ENCODE assay signal across 15 cellular contexts in genomic region chr11:108340958-108341357, GRCh38.
DNase-seq lines count a peak whose midpoint lies in the region; ATAC-seq, FAIRE-seq and TF ChIP-seq lines count a peak whose summit lies in the region.
"Had no signal": no experiment of that assay in that cellular context is flagged by ENCODE, and none has a peak within 500 bp of the region (broad histone marks: within the 10 kb centered on the region; RNA-seq: fewer than 3 reads in every experiment).

No MANE protein-coding gene starts in this region.

- H3K4me3 Mint-ChIP-seq in GM23338, result no peak overlapping the region
- no peak overlapping the region for H3K4me3 Mint-ChIP-seq in naive thymus-derived CD8-positive, alpha-beta T cell
- no peak overlapping the region for H3K4me3 Mint-ChIP-seq in activated CD8-positive, alpha-beta memory T cell treated with anti-CD3 and anti-CD28 coated beads, Interleukin-2, amount 10 ng/mL, durations not matched to agents 7 days and 5 days
- H3K4me3 Mint-ChIP-seq: brain had no signal

- peak overlapping the region; percentile 61 for H3K27ac Mint-ChIP-seq in GM23338
- H3K27ac Mint-ChIP-seq in naive thymus-derived CD8-positive, alpha-beta T cell, result peak overlapping the region in 8 of 10 donors; percentile 18 to 77 (median 61)
- H3K27ac Mint-ChIP-seq in activated CD8-positive, alpha-beta memory T cell treated with anti-CD3 and anti-CD28 coated beads, Interleukin-2, amount 10 ng/mL, durations not matched to agents 7 days and 5 days, result no peak overlapping the region

- H3K9me3 Mint-ChIP-seq in GM23338, result no peaks in the 10 kb centered on the region
- no peaks in the 10 kb centered on the region for H3K9me3 Mint-ChIP-seq in naive thymus-derived CD8-positive, alpha-beta T cell
- no peaks in the 10 kb centered on the region for H3K9me3 Mint-ChIP-seq in activated CD8-positive, alpha-beta memory T cell treated with anti-CD3 and anti-CD28 coated beads, Interleukin-2, amount 10 ng/mL, durations not matched to agents 7 days and 5 days (ENCODE audit: low read depth)
- H3K9me3 Mint-ChIP-seq: brain had no signal

- no peaks in the 10 kb centered on the region for H3K27me3 Mint-ChIP-seq in GM23338 (ENCODE audit: insufficient read depth, low read depth, poor library complexity)
- H3K27me3 Mint-ChIP-seq in naive thymus-derived CD8-positive, alpha-beta T cell, result no peaks in the 10 kb centered on the region
- no peaks in the 10 kb centered on the region for H3K27me3 Mint-ChIP-seq in activated CD8-positive, alpha-beta memory T cell treated with anti-CD3 and anti-CD28 coated beads, Interleukin-2, amount 10 ng/mL, durations not matched to agents 7 days and 5 days
- H3K27me3 Mint-ChIP-seq: brain had no signal

- no peaks in the 10 kb centered on the region for H3K9me2 ChIP-seq in GM23338 (ENCODE audit: insufficient read depth)

- H3K79me1 ChIP-seq in H1 (ENCODE audit: low read depth, low read length), result no peaks in the 10 kb centered on the region

- no peak overlapping the region for H4K5ac ChIP-seq in H1 (ENCODE audit: insufficient read length, low read depth, low read length)

- H2BK20ac ChIP-seq in H1 (ENCODE audit: low read length), result no peak overlapping the region

- TF ChIP-seq CTCF in GM23338 (conservative IDR thresholded peaks at IDR 0.05; ENCODE audit: low read depth in 2 of 2) (no peak), H1 (IDR thresholded peaks at IDR 0.05; ENCODE audit: control extremely low read depth in 1 of 3, insufficient read depth in 1 of 3, low read depth in 1 of 3, low read length in 3 of 3) (no peak)

- no peaks in the 10 kb centered on the region for H4K20me1 ChIP-seq in GM23338 (replicated peaks; ENCODE audit: insufficient read depth)
- peaks cover 0 to 2% of the 10 kb centered on the region in 2 experiments for H4K20me1 ChIP-seq in H1 (replicated peaks in 1 of 2; ENCODE audit: control insufficient read depth in 1 of 2, insufficient read depth in 2 of 2, low read length in 2 of 2)

- no peaks in the 10 kb centered on the region for H3K27me3 ChIP-seq in GM23338 (ENCODE audit: insufficient read depth)
- H3K27me3 ChIP-seq in H1 (replicated peaks in 1 of 4; ENCODE audit: control insufficient read depth in 3 of 4, extremely low read depth in 1 of 4, insufficient read depth in 3 of 4, low read length in 3 of 4), result no peaks in the 10 kb centered on the region
- no peaks in the 10 kb centered on the region for H3K27me3 ChIP-seq in HAP-1 (ENCODE audit: low read depth)
- H3K27me3 ChIP-seq: neutrophil had no signal

- H3K9me3 ChIP-seq in H1 (ENCODE audit: insufficient read depth in 2 of 2, low read depth in 1 of 2, low read length in 1 of 2) (no peaks in the 10 kb centered on the region), HAP-1 (no peaks in the 10 kb centered on the region)
- H3K9me3 ChIP-seq: neutrophil had no signal

- no peak overlapping the region for H4K91ac ChIP-seq in H1 (replicated peaks; ENCODE audit: insufficient read length, low read length)

- no peak overlapping the region for H2AK5ac ChIP-seq in H1 (ENCODE audit: low read depth, low read length)

- H3K56ac ChIP-seq in H1 (replicated peaks; ENCODE audit: insufficient read length, low read depth, low read length), result no peak overlapping the region

- no peak overlapping the region for H2BK15ac ChIP-seq in H1 (ENCODE audit: low read length)

- no peak for TF ChIP-seq RAD21 in H1 (IDR thresholded peaks at IDR 0.05 in 1 of 2, conservative IDR thresholded peaks at IDR 0.05 in 1 of 2; ENCODE audit: low read depth in 2 of 2, low read length in 2 of 2)

- CTCF ChIA-PET in H1 (lab: Charles Lee; ENCODE audit: partially characterized antibody), result interaction anchor here (0.9 to 2.5 kb wide), 3 partner anchors 304 to 309 kb away, joined by 3 to 9 read pairs (median 3); no protein-coding TSS in a partner anchor
- CTCF ChIA-PET in activated CD8-positive, alpha-beta memory T cell treated with anti-CD3 and anti-CD28 coated beads, Interleukin-2, amount 10 ng/mL, durations not matched to agents 7 days and 5 days (lab: Charles Lee), result no interaction called here

- H3K9ac ChIP-seq in H1 (replicated peaks in 1 of 4; ENCODE audit: extremely low read depth in 1 of 4, low read depth in 3 of 4, low read length in 3 of 4), result 0 out of 7 replicates have a peak overlapping the region, but pooled peaks of 1 of the 4 experiments have one; percentile 2

- H3F3A ChIP-seq in GM23338 (replicated peaks; ENCODE audit: low read depth), result no peaks in the 10 kb centered on the region

- H3K4me1 Mint-ChIP-seq in GM23338, result peaks cover 20% of the 10 kb centered on the region
- peaks cover 13 to 43% (median 36%) of the 10 kb centered on the region in 4 donors for H3K4me1 Mint-ChIP-seq in naive thymus-derived CD8-positive, alpha-beta T cell
- peaks cover 12% of the 10 kb centered on the region for H3K4me1 Mint-ChIP-seq in activated CD8-positive, alpha-beta memory T cell treated with anti-CD3 and anti-CD28 coated beads, Interleukin-2, amount 10 ng/mL, durations not matched to agents 7 days and 5 days
- H3K4me1 Mint-ChIP-seq: brain had no signal

- H3K4me1 ChIP-seq in GM23338 (ENCODE audit: insufficient read depth) (peaks cover 21% of the 10 kb centered on the region), H1 (replicated peaks in 1 of 4; ENCODE audit: control insufficient read depth in 3 of 4, insufficient read depth in 4 of 4, low read length in 3 of 4) (peaks cover 0 to 6% (median 0%) of the 10 kb centered on the region in 4 experiments; a peak in 1 of 7 replicates), HAP-1 (peaks cover 18% of the 10 kb centered on the region)

- H3K27ac ChIP-seq in GM23338 (ENCODE audit: low read depth) (no peak overlapping the region), H1 (ENCODE audit: low read depth, low read length) (no peak overlapping the region)
- H3K27ac ChIP-seq: HL-60, neutrophil had no signal

- no peak for FAIRE-seq in H1 (lab: Jason Lieb, UNC)
- FAIRE-seq: GM12892 had no signal

- H3K36me3 Mint-ChIP-seq in GM23338 (ENCODE audit: low read depth), result peaks cover 2% of the 10 kb centered on the region; the same call in 2 of the 3 replicates
- peaks cover 0 to 66% (median 12%) of the 10 kb centered on the region in 3 donors for H3K36me3 Mint-ChIP-seq in naive thymus-derived CD8-positive, alpha-beta T cell
- peaks cover 19% of the 10 kb centered on the region for H3K36me3 Mint-ChIP-seq in activated CD8-positive, alpha-beta memory T cell treated with anti-CD3 and anti-CD28 coated beads, Interleukin-2, amount 10 ng/mL, durations not matched to agents 7 days and 5 days

- in situ Hi-C loops in HAP-1 (cut with MboI; ENCODE audit: low sequenced_read_pairs), result loop anchor here (25.0 kb wide), 1 partner anchor 321 kb away; the partner anchor contains the start of gene DDX10

- H3K4me3 ChIP-seq in GM23338 (no peak overlapping the region), H1 (ENCODE audit: extremely low read depth in 1 of 4, insufficient read depth in 2 of 4, low read depth in 3 of 4, low read length in 4 of 4) (no peak overlapping the region), HAP-1 (no peak overlapping the region)

- no peak for TF ChIP-seq EP300 in H1 (IDR thresholded peaks at IDR 0.05; ENCODE audit: borderline replicate concordance in 1 of 2, low read depth in 2 of 2, low read length in 2 of 2)

- no peak overlapping the region for H3K4ac ChIP-seq in H1 (replicated peaks; ENCODE audit: insufficient read length, low read depth, low read length)

- H2BK5ac ChIP-seq in H1 (ENCODE audit: low read depth, low read length), result no peak overlapping the region

- no peak overlapping the region for H3K18ac ChIP-seq in H1 (ENCODE audit: extremely low read depth, low read length)

- H3K36me3 ChIP-seq in GM23338 (ENCODE audit: insufficient read depth) (peaks cover 9% of the 10 kb centered on the region), H1 (ENCODE audit: control insufficient read depth in 2 of 4, insufficient read depth in 4 of 4, low read length in 3 of 4) (peaks cover 0 to 16% (median 3%) of the 10 kb centered on the region in 4 experiments; a peak in 5 of 8 replicates), HAP-1 (replicated peaks) (peaks cover 4% of the 10 kb centered on the region; the same call in 1 of the 2 replicates)

- no peak overlapping the region for H2BK120ac ChIP-seq in H1 (replicated peaks; ENCODE audit: low read depth, low read length)

- peak; percentile 90 for ATAC-seq in GM23338
- ATAC-seq in naive thymus-derived CD8-positive, alpha-beta T cell, result no peak
- no peak for ATAC-seq in activated CD8-positive, alpha-beta memory T cell treated with anti-CD3 and anti-CD28 coated beads, Interleukin-2, amount 10 ng/mL, durations not matched to agents 7 days and 5 days

- H4K8ac ChIP-seq in H1 (ENCODE audit: extremely low read depth, insufficient read depth, low read length), result no peak overlapping the region

- H2AFZ ChIP-seq in GM23338 (no peak overlapping the region), H1 (ENCODE audit: low read length) (no peak overlapping the region)

- POLR2A ChIA-PET in H1 (lab: Charles Lee; ENCODE audit: partially characterized antibody), result no interaction called here
- POLR2A ChIA-PET in naive thymus-derived CD8-positive, alpha-beta T cell (lab: Charles Lee), result no interaction called here

- WGBS in H1 (ENCODE audit: extremely low coverage in 1 of 2, insufficient coverage in 1 of 2, insufficient read length in 1 of 2, insufficient replicate concordance in 2 of 2, low coverage in 1 of 2, low lambda C conversion rate in 2 of 2, missing lambda C conversion rate in 1 of 2), 2 experiments, result 73% methylated on average over 1 of the region's 1 CpG; no CpG with 5 or more reads in 1 of the 2 experiments

- H3K79me2 ChIP-seq in GM23338 (replicated peaks; ENCODE audit: insufficient read depth) (no peaks in the 10 kb centered on the region), H1 (ENCODE audit: control insufficient read depth in 1 of 2, insufficient read depth in 2 of 2, low read length in 2 of 2) (no peaks in the 10 kb centered on the region)

- no peak overlapping the region for H2BK12ac ChIP-seq in H1 (ENCODE audit: low read depth, low read length)

- H3K23ac ChIP-seq in H1 (ENCODE audit: insufficient read length), result no peak overlapping the region

- peak; percentile 37 for DNase-seq in GM23338 (ENCODE audit: low spot score)
- DNase-seq in NCI-H146 treated with DMSO at 0.1 percent for 48 hours (lab: John Stamatoyannopoulos, UW; ENCODE audit: unreplicated experiment), result peak; percentile 84
- peak in 1 of 2 experiments; percentile 7 for DNase-seq in H1 (ENCODE audit: low read depth in 1 of 2, low spot score in 2 of 2)
- no peak for DNase-seq in naive thymus-derived CD8-positive, alpha-beta T cell
- DNase-seq in HAP-1 (ENCODE audit: low spot score in 2 of 2), result no peak
- no peak for DNase-seq in activated CD8-positive, alpha-beta memory T cell treated with anti-CD3 and anti-CD28 coated beads, Interleukin-2, amount 10 ng/mL, durations not matched to agents 7 days and 5 days
- no peak for DNase-seq in stimulated activated CD4-positive, alpha-beta T cell treated with anti-CD3 and anti-CD28 coated beads, Interleukin-1b, Interleukin-23, amount 100 ng/mL, for 48 hours
- no peak for DNase-seq in activated naive CD4-positive, alpha-beta T cell treated with anti-CD3 and anti-CD28 coated beads, Interleukin-2, amount 50 U/mL, for 16 hours
- DNase-seq: NCI-H1105; OCI-M1; stimulated activated naive CD4-positive, alpha-beta T cell had no signal

- H3K14ac ChIP-seq in H1 (ENCODE audit: insufficient read length), result no peak overlapping the region

- no peak for TF ChIP-seq POLR2A in H1 (IDR thresholded peaks at IDR 0.05; ENCODE audit: control extremely low read depth in 1 of 2, low read depth in 2 of 2, low read length in 2 of 2)

- no peaks in the 10 kb centered on the region; the same call in 1 of the 2 replicates for H3K23me2 ChIP-seq in H1 (ENCODE audit: low read depth, low read length)

- no peak overlapping the region for H3K4me2 ChIP-seq in GM23338
- H3K4me2 ChIP-seq in H1 (ENCODE audit: insufficient read depth in 1 of 2, low read depth in 2 of 2, low read length in 2 of 2), result no peak overlapping the region

Comparison
In these comparisons a context has a peak if more than half of its experiments do, and no peak if none do; other contexts are left out.
1. DNase-seq: peak in GM23338 (single experiment) and NCI-H146 treated with DMSO at 0.1 percent for 48 hours (single experiment); none in naive thymus-derived CD8-positive, alpha-beta T cell (0 of 10), HAP-1 (0 of 2), activated CD8-positive, alpha-beta memory T cell treated with anti-CD3 and anti-CD28 coated beads, Interleukin-2, amount 10 ng/mL, durations not matched to agents 7 days and 5 days (single experiment), stimulated activated CD4-positive, alpha-beta T cell treated with anti-CD3 and anti-CD28 coated beads, Interleukin-1b, Interleukin-23, amount 100 ng/mL, for 48 hours (single experiment) and activated naive CD4-positive, alpha-beta T cell treated with anti-CD3 and anti-CD28 coated beads, Interleukin-2, amount 50 U/mL, for 16 hours (single experiment).